Comparison of ENCODE assay signal across 25 cellular contexts in genomic region chr16:14110728-14111251, GRCh38. TPM values are rescaled to one million over a fixed set of nuclear protein-coding genes. Genes with fewer than 3 reads are reported as not detected.
A peak's percentile ranks its signal among the peaks of the same experiment; 100 is the strongest.
DNase-seq lines count a peak whose midpoint lies in the region; ATAC-seq and TF ChIP-seq lines count a peak whose summit lies in the region.
"Had no signal": no experiment of that assay in that cellular context is flagged by ENCODE, and none has a peak within 500 bp of the region (broad histone marks: within the 10 kb centered on the region; RNA-seq: fewer than 3 reads in every experiment).

No MANE protein-coding gene starts in this region.

- H3K4me2 ChIP-seq in neural progenitor cell, result no peak overlapping the region

- H3K4me3 ChIP-seq in breast epithelium, result no peak overlapping the region
- no peak overlapping the region for H3K4me3 ChIP-seq in neural progenitor cell
- no peak overlapping the region for H3K4me3 ChIP-seq in uterus
- H3K4me3 ChIP-seq: ascending aorta, SK-N-MC had no signal

- no peaks in the 10 kb centered on the region for H3K36me3 Mint-ChIP-seq in MCF 10A (ENCODE audit: insufficient read depth, unreplicated experiment)
- no peaks in the 10 kb centered on the region for H3K36me3 Mint-ChIP-seq in brain
- peaks cover 5% of the 10 kb centered on the region for H3K36me3 Mint-ChIP-seq in neural progenitor cell

- peak overlapping the region; percentile 65 to 68 for H3K27ac ChIP-seq in breast epithelium
- H3K27ac ChIP-seq in neural progenitor cell, result no peak overlapping the region
- peak overlapping the region; percentile 33 to 61 for H3K27ac ChIP-seq in uterus
- H3K27ac ChIP-seq: parathyroid adenoma, SK-N-MC, WERI-Rb-1 had no signal

- no peak overlapping the region for H3K4me3 Mint-ChIP-seq in MCF 10A (ENCODE audit: unreplicated experiment)
- H3K4me3 Mint-ChIP-seq in brain, result no peak overlapping the region
- no peak overlapping the region for H3K4me3 Mint-ChIP-seq in neural progenitor cell
- H3K4me3 Mint-ChIP-seq: activated naive CD8-positive, alpha-beta T cell treated with anti-CD3 and anti-CD28 coated beads for 36 hours; activated T-helper 1 cell treated with anti-CD3 and anti-CD28 coated beads, Interleukin-12 subunit alpha, Interleukin-12 subunit beta, Interleukin-2, Interleukin-4 antibody, amounts not matched to agents 30 ng/mL and 10 ng/mL and 1 ng/mL, durations not matched to agents 14 hours and 24 hours and 36 hours; B cell; H9 had no signal

- H2AFZ ChIP-seq in neural progenitor cell (replicated peaks), result no peak overlapping the region
- H2AFZ ChIP-seq: parathyroid adenoma had no signal

- H3K27ac Mint-ChIP-seq in MCF 10A (ENCODE audit: low read depth, unreplicated experiment) (no peak overlapping the region), brain (peak overlapping the region in 3 of 5 experiments; percentile 3 to 7 (median 3)), neural progenitor cell (peak overlapping the region; percentile 5)
- H3K27ac Mint-ChIP-seq: activated naive CD8-positive, alpha-beta T cell treated with anti-CD3 and anti-CD28 coated beads for 36 hours; activated T-helper 1 cell treated with anti-CD3 and anti-CD28 coated beads, Interleukin-12 subunit alpha, Interleukin-12 subunit beta, Interleukin-2, Interleukin-4 antibody, amounts not matched to agents 30 ng/mL and 10 ng/mL and 1 ng/mL, durations not matched to agents 14 hours and 24 hours and 36 hours; B cell had no signal

- H3K27me3 Mint-ChIP-seq in MCF 10A (ENCODE audit: insufficient read depth, unreplicated experiment) (no peaks in the 10 kb centered on the region), brain (no peaks in the 10 kb centered on the region), neural progenitor cell (ENCODE audit: insufficient read depth, low read depth) (no peaks in the 10 kb centered on the region)
- H3K27me3 Mint-ChIP-seq: activated naive CD8-positive, alpha-beta T cell treated with anti-CD3 and anti-CD28 coated beads for 36 hours; B cell; naive thymus-derived CD4-positive, alpha-beta T cell had no signal

- ATAC-seq in GM18517 (IDR thresholded peaks at IDR 0.05; ENCODE audit: unreplicated experiment), result no peak
- ATAC-seq: left lobe of liver; naive thymus-derived CD4-positive, alpha-beta T cell; sciatic nerve had no signal

- H3K9me3 Mint-ChIP-seq in MCF 10A (ENCODE audit: unreplicated experiment), result no peaks in the 10 kb centered on the region
- H3K9me3 Mint-ChIP-seq in brain, result no peaks in the 10 kb centered on the region
- H3K9me3 Mint-ChIP-seq in neural progenitor cell, result no peaks in the 10 kb centered on the region
- H3K9me3 Mint-ChIP-seq: activated naive CD8-positive, alpha-beta T cell treated with anti-CD3 and anti-CD28 coated beads for 36 hours; activated T-helper 1 cell treated with anti-CD3 and anti-CD28 coated beads, Interleukin-12 subunit alpha, Interleukin-12 subunit beta, Interleukin-2, Interleukin-4 antibody, amounts not matched to agents 30 ng/mL and 10 ng/mL and 1 ng/mL, durations not matched to agents 14 hours and 24 hours and 36 hours; H9; naive thymus-derived CD4-positive, alpha-beta T cell had no signal

- H3K4me1 ChIP-seq in breast epithelium (peaks cover 0 to 13% of the 10 kb centered on the region in 2 donors), neural progenitor cell (peaks cover 10% of the 10 kb centered on the region), uterus (peaks cover 0 to 8% of the 10 kb centered on the region in 2 donors)

- H3F3A ChIP-seq in neural progenitor cell (ENCODE audit: low read depth), result no peaks in the 10 kb centered on the region

- CTCF ChIA-PET in MCF 10A (lab: Yijun Ruan, JAX), result interaction anchor here (0.7 kb wide), 1 partner anchor 22 kb away, joined by 3 read pairs; no protein-coding TSS in a partner anchor

- H3K9ac ChIP-seq in neural progenitor cell, result no peak overlapping the region
- H3K9ac ChIP-seq: parathyroid adenoma had no signal

- H4K20me1 ChIP-seq in neural progenitor cell (ENCODE audit: low read depth), result peaks cover 89% of the 10 kb centered on the region

- H3K79me2 ChIP-seq in neural progenitor cell (ENCODE audit: low read depth), result peaks cover 93% of the 10 kb centered on the region

- in situ Hi-C loops in KBM-7 (cut with MboI; ENCODE audit: low pct_unique_long_range_greater_than_20kb, low sequenced_read_pairs), result no loop called here

- no peaks in the 10 kb centered on the region for H3K9me3 ChIP-seq in breast epithelium
- H3K9me3 ChIP-seq in neural progenitor cell (ENCODE audit: low read depth), result no peaks in the 10 kb centered on the region
- no peaks in the 10 kb centered on the region for H3K9me3 ChIP-seq in uterus
- H3K9me3 ChIP-seq: ascending aorta had no signal

- H3K4me1 Mint-ChIP-seq in MCF 10A (ENCODE audit: insufficient read depth, unreplicated experiment) (peaks cover 25% of the 10 kb centered on the region), brain (peaks cover 41% of the 10 kb centered on the region), neural progenitor cell (peaks cover 13% of the 10 kb centered on the region)

- H3K27me3 ChIP-seq in breast epithelium (no peaks in the 10 kb centered on the region), neural progenitor cell (no peaks in the 10 kb centered on the region), uterus (no peaks in the 10 kb centered on the region)
- H3K27me3 ChIP-seq: ascending aorta had no signal

- H3K36me3 ChIP-seq in breast epithelium, result no peaks in the 10 kb centered on the region
- no peaks in the 10 kb centered on the region for H3K36me3 ChIP-seq in neural progenitor cell
- no peaks in the 10 kb centered on the region for H3K36me3 ChIP-seq in uterus
- H3K36me3 ChIP-seq: ascending aorta, WERI-Rb-1 had no signal

- TF ChIP-seq CTCF in breast epithelium (IDR thresholded peaks at IDR 0.05) (no peak), MCF 10A (IDR thresholded peaks at IDR 0.05; ENCODE audit: unreplicated experiment) (no peak), brain (conservative IDR thresholded peaks at IDR 0.05) (no peak), neural progenitor cell (IDR thresholded peaks at IDR 0.05) (no peak), uterus (IDR thresholded peaks at IDR 0.05) (no peak)

- no peak for TF ChIP-seq POLR2A in breast epithelium (IDR thresholded peaks at IDR 0.05)
- TF ChIP-seq POLR2A in uterus (IDR thresholded peaks at IDR 0.05), result no peak

- intact Hi-C loops in breast epithelium (cut with DNase I; ENCODE audit: low total_unique reads) (no loop called here), MCF 10A (cut with micrococcal nuclease) (no loop called here), uterus (cut with DNase I; ENCODE audit: low total_unique reads) (no loop called here)

- POLR2A ChIA-PET in MCF 10A (lab: Yijun Ruan, JAX), result interaction anchor here (0.8 to 1.2 kb wide), 2 partner anchors 10 to 40 kb away, joined by 3 to 4 read pairs; no protein-coding TSS in a partner anchor

- no peak for DNase-seq in breast epithelium (ENCODE audit: low spot score in 2 of 2)
- no peak for DNase-seq in MCF 10A (ENCODE audit: unreplicated experiment)
- DNase-seq in neural progenitor cell (ENCODE audit: low spot score), result no peak
- no peak for DNase-seq in uterus
- no peak for DNase-seq in KBM-7
- no peak for DNase-seq in stimulated activated naive CD4-positive, alpha-beta T cell treated with Interleukin-2 at 50 U/mL for 16 hours (lab: John Stamatoyannopoulos, UW)
- DNase-seq: activated CD4-positive, alpha-beta T cell treated with anti-CD3 and anti-CD28 coated beads, Interleukin-2, amount 50 U/mL, for 1 hour; activated naive CD8-positive, alpha-beta T cell treated with anti-CD3 and anti-CD28 coated beads for 36 hours; cerebellar nuclear complex; H9; naive thymus-derived CD4-positive, alpha-beta T cell; NCI-H1694; NCI-H526 treated with DMSO at 0.1 percent for 48 hours; RPMI8226; stimulated activated CD4-positive, alpha-beta T cell treated with anti-CD3 and anti-CD28 coated beads, Interleukin-15, amount 100 ng/mL, for 24 hours; WERI-Rb-1 had no signal

- BruUV-seq in MCF 10A (replicated peaks; lab: Mats Ljungman, UMichigan), result no TSS peak

RNA-seq across cellular contexts. Expression of gene MRTFB, which starts 39.7 kb away (rescaled TPM):
- 100 to 1,000 TPM in 1 of 3 donors, 10 to 100 TPM in 2; 49.9 to 115 (median 83.6) TPM for total RNA-seq in breast epithelium
- total RNA-seq in MCF 10A (2022), result 30.0 and 33.3 TPM in 2 replicates
- polyA plus RNA-seq in brain (ENCODE audit: insufficient read depth, low read depth, low replicate concordance), result 15.6 TPM
- 25.8 and 26.8 TPM in 2 replicates for total RNA-seq in neural progenitor cell (ENCODE audit: low replicate concordance)
- total RNA-seq in uterus, result 100 to 1,000 TPM in 1 of 4 donors, 10 to 100 TPM in 3; 49.8 to 178 (median 75.1) TPM
